9 cellular contexts compared by ENCODE assay signal in the genomic region with DNA sequence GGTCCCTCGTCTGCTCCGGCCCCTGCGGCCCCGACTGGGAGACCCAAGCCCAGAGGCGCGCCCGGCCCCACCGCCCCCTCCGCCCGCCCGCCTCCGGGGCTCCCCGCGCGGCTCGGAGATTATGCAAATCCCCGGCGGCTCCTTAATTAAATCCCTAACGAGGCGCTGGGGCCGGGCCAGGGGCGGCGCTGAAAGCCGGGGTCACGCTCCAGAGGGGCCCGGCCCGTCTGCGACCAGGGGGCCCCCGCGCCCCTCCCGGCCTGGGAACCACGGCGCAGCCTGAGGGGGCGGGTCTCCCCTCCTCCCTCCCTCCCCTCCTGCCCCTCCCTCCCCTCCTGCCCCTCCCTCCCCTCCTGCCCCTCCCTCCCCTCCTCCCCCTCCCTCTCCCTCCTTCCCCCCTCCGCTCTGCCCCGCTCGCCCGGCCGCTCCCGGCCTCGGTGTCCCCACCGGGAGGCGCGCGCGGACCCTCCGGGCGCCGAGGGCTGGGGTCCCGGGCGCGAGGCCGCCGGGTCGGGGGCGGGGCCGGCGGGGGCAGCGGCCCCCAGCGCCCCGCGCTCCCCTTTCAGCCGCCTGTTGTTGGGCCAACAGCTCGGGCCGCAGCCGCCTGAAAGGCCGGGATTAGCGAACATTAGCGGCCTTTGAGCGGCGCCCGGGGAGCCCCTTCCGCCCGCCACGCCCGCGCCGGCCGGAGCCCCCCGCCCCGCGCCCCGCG. TPM values are rescaled to one million over a fixed set of nuclear protein-coding genes. Genes with fewer than 3 reads are reported as not detected.
DNase-seq lines count a peak whose midpoint lies in the region; ATAC-seq and TF ChIP-seq lines count a peak whose summit lies in the region.
"Had no signal": no experiment of that assay in that cellular context is flagged by ENCODE, and none has a peak within 500 bp of the region (broad histone marks: within the 10 kb centered on the region; RNA-seq: fewer than 3 reads in every experiment).

No MANE protein-coding gene starts in this region.

- H3K27me3 ChIP-seq in BLaER1 (peaks cover 75% of the 10 kb centered on the region), esophagus (ENCODE audit: control insufficient read depth in 1 of 2, insufficient read depth in 2 of 2, low read length in 2 of 2) (no peaks in the 10 kb centered on the region), neural progenitor cell (peaks cover 49% of the 10 kb centered on the region)

- 1% methylated on average over 40 to 81 of the region's 84 CpGs for WGBS in esophagus, 2 donors

- H3F3A ChIP-seq in neural progenitor cell (ENCODE audit: low read depth): peaks cover 32% of the 10 kb centered on the region

- H3K36me3 Mint-ChIP-seq in neural progenitor cell: no peaks in the 10 kb centered on the region

- H3K9me3 Mint-ChIP-seq in neural progenitor cell: no peaks in the 10 kb centered on the region

- DNase-seq in NCI-H526 (lab: John Stamatoyannopoulos, UW): peak; percentile 47 to 94
- DNase-seq in neural progenitor cell (ENCODE audit: low spot score): peak; percentile 95

- H4K20me1 ChIP-seq in BLaER1 (peaks cover 48% of the 10 kb centered on the region), neural progenitor cell (ENCODE audit: low read depth) (peaks cover 53% of the 10 kb centered on the region)

- H3K4me1 Mint-ChIP-seq in neural progenitor cell: peaks cover 24% of the 10 kb centered on the region

- no peaks in the 10 kb centered on the region for H3K79me2 ChIP-seq in neural progenitor cell (ENCODE audit: low read depth)

- no peak for ATAC-seq in GM21576 (IDR thresholded peaks at IDR 0.05; ENCODE audit: unreplicated experiment)
- no peak for ATAC-seq in HG02970 (IDR thresholded peaks at IDR 0.05; ENCODE audit: low FRiP score, unreplicated experiment)
- no peak for ATAC-seq in GM19035 (IDR thresholded peaks at IDR 0.05; ENCODE audit: unreplicated experiment)
- ATAC-seq in GM19467 (IDR thresholded peaks at IDR 0.05; ENCODE audit: unreplicated experiment): no peak

- H3K4me3 Mint-ChIP-seq in neural progenitor cell: no peak overlapping the region

- H3K27ac ChIP-seq in BLaER1 (no peak overlapping the region), esophagus (ENCODE audit: low read depth in 2 of 2, low read length in 1 of 2) (peak overlapping the region; percentile 49 to 53), neural progenitor cell (no peak overlapping the region)
- H3K27ac ChIP-seq: epithelial cell of prostate had no signal

- no peak overlapping the region for H2AFZ ChIP-seq in neural progenitor cell (replicated peaks)

- H3K27ac Mint-ChIP-seq in neural progenitor cell: no peak overlapping the region

- H3K36me3 ChIP-seq in BLaER1 (no peaks in the 10 kb centered on the region), esophagus (ENCODE audit: control insufficient read depth in 2 of 2, insufficient read depth in 2 of 2, low read length in 1 of 2) (no peaks in the 10 kb centered on the region), neural progenitor cell (no peaks in the 10 kb centered on the region)

- no peak for TF ChIP-seq CTCF in neural progenitor cell (IDR thresholded peaks at IDR 0.05)

- H3K4me3 ChIP-seq in BLaER1 (peak overlapping the region; percentile 63), esophagus (ENCODE audit: low read depth in 1 of 2, low read length in 2 of 2) (peak overlapping the region; percentile 23 to 48), neural progenitor cell (peak overlapping the region; percentile 45)

- H3K4me2 ChIP-seq in BLaER1: peak overlapping the region; percentile 88
- H3K4me2 ChIP-seq in neural progenitor cell: peak overlapping the region; percentile 84

- H3K27me3 Mint-ChIP-seq in neural progenitor cell (ENCODE audit: insufficient read depth, low read depth): peaks cover 12% of the 10 kb centered on the region

- H3K9ac ChIP-seq in BLaER1 (no peak overlapping the region), neural progenitor cell (no peak overlapping the region)

- H3K9me3 ChIP-seq in BLaER1 (no peaks in the 10 kb centered on the region), esophagus (ENCODE audit: control insufficient read depth in 2 of 2, insufficient read depth in 1 of 2, low read depth in 1 of 2, low read length in 1 of 2) (no peaks in the 10 kb centered on the region), neural progenitor cell (ENCODE audit: low read depth) (no peaks in the 10 kb centered on the region)

- H3K4me1 ChIP-seq in BLaER1 (peaks cover 62% of the 10 kb centered on the region), esophagus (ENCODE audit: control insufficient read depth in 2 of 2, insufficient read depth in 2 of 2, low read length in 1 of 2) (peaks cover 21 to 47% of the 10 kb centered on the region in 2 donors), neural progenitor cell (peaks cover 62% of the 10 kb centered on the region)

RNA-seq across cellular contexts. Expression of a gene that starts 25.9 kb away (rescaled TPM):
- 100 to 1,000 TPM in 1 of 2 donors, 10 to 100 TPM in 1; 97.6 to 121 TPM for polyA plus RNA-seq in esophagus
- 4.8 and 17.0 TPM in 2 replicates for total RNA-seq in neural progenitor cell (ENCODE audit: low replicate concordance)

RNA-seq across cellular contexts. Expression of a gene that starts 45.9 kb away (rescaled TPM):
- 10 to 100 TPM; 22.5 to 25.7 TPM for polyA plus RNA-seq in esophagus
- 68.4 and 115 TPM in 2 replicates for total RNA-seq in neural progenitor cell (ENCODE audit: low replicate concordance)

RNA-seq across cellular contexts. Expression of a gene that starts 46.1 kb away (rescaled TPM):
- polyA plus RNA-seq in esophagus: 10 to 100 TPM; 21.8 to 25.6 TPM
- total RNA-seq in neural progenitor cell (ENCODE audit: low replicate concordance): 14.1 and 55.4 TPM in 2 replicates

RNA-seq across cellular contexts. Expression of a gene that starts 55.1 kb away (rescaled TPM):
- 10 to 100 TPM; 24.9 to 38.5 TPM for polyA plus RNA-seq in esophagus
- total RNA-seq in neural progenitor cell (ENCODE audit: low replicate concordance): 54.9 and 119 TPM in 2 replicates

Comparison
In these comparisons a context has a peak if more than half of its experiments do, and no peak if none do; other contexts are left out.
1. H3K27ac ChIP-seq: peak in esophagus (2 of 2); none in BLaER1 (single experiment) and neural progenitor cell (single experiment).
2. Peak in every context shown above with its lines, with median percentiles within 50 percentile points of each other: H3K4me3 ChIP-seq.